21 cellular contexts compared by ENCODE assay signal in the genomic region with DNA sequence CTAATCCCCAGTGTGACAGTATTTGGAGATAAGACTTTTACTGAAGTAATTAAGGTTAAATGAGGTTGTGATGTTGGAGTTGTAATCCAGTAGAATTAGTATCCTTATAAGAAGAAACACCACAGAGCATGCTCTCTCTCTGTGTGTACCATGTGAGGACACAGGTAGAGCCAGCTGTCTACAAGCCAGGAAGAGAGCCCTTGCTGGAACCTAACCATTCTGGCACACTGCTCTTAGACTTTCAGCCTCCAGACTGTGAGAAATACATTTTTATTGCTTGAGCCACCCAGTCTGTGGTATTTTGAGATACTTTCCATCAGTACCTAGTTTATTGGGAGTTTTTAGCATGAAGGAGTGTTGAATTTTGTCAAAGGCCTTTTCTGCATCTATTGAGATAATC.
DNase-seq lines count a peak whose midpoint lies in the region; ATAC-seq, FAIRE-seq and TF ChIP-seq lines count a peak whose summit lies in the region.
"Had no signal": no experiment of that assay in that cellular context is flagged by ENCODE, and none has a peak within 500 bp of the region (broad histone marks: within the 10 kb centered on the region; RNA-seq: fewer than 3 reads in every experiment).

No MANE protein-coding gene starts in this region.

- H3K4me2 ChIP-seq in HepG2 (ENCODE audit: low read depth, low read length) (no peak overlapping the region), neuronal stem cell (ENCODE audit: insufficient read depth, low read length, poor library complexity, severe bottlenecking) (peak overlapping the region; percentile 2)
- H3K4me2 ChIP-seq: A549; BLaER1 treated with 17β-estradiol and CSF1 and Interleukin-3, amounts not matched to agents 10 nM and 100 nM had no signal

- POLR2A ChIA-PET in HepG2 (lab: Yijun Ruan, JAX) = no interaction called here

- intact Hi-C loops in right lobe of liver (cut with DNase I) = no loop called here
- intact Hi-C loops in HepG2 (cut with micrococcal nuclease; ENCODE audit: unreplicated experiment) = no loop called here

- no peak overlapping the region for H4K8ac ChIP-seq in neuronal stem cell (ENCODE audit: low read depth, low read length)

- CTCF ChIA-PET in HepG2 (lab: Yijun Ruan, JAX; ENCODE audit: low intra/inter-chr PET ratio, low total read pairs) = no interaction called here

- H2AK5ac ChIP-seq in neuronal stem cell (ENCODE audit: low read depth, low read length) = no peak overlapping the region

- FAIRE-seq in HepG2 (lab: Jason Lieb, UNC) = no peak
- FAIRE-seq: A549, GM12891, H1 had no signal

- H2AFZ ChIP-seq in HepG2 (ENCODE audit: low read length) = no peak overlapping the region
- H2AFZ ChIP-seq in neuronal stem cell (ENCODE audit: low read length) = no peak overlapping the region

- in situ Hi-C loops in HepG2 (cut with HindIII; ENCODE audit: extremely low pct_ligation_motif_present, low pct_unique_long_range_greater_than_20kb) (no loop called here), astrocyte of the spinal cord (cut with HindIII; ENCODE audit: low sequenced_read_pairs) (no loop called here)

- no peaks in the 10 kb centered on the region for H3K79me2 ChIP-seq in HepG2 (ENCODE audit: insufficient read depth, low read length)

- H3K79me1 ChIP-seq in neuronal stem cell (ENCODE audit: low read depth, low read length) = no peaks in the 10 kb centered on the region

- no peak for DNase-seq in right lobe of liver
- DNase-seq in HepG2 (ENCODE audit: low spot score) = no peak
- DNase-seq in astrocyte of the spinal cord (ENCODE audit: low read depth, low spot score) = peak; percentile 16
- DNase-seq in neuronal stem cell (ENCODE audit: low spot score) = no peak
- no peak for DNase-seq in activated CD4-positive, alpha-beta T cell treated with anti-CD3 and anti-CD28 coated beads for 48 hours
- no peak for DNase-seq in NCI-H2171 (lab: John Stamatoyannopoulos, UW)
- DNase-seq: 8988T; ACHN; AML-193; BE2C; CD4-positive, alpha-beta T cell; CD8-positive, alpha-beta memory T cell; DMS53; DMS79 treated with DMSO at 0.1 percent for 48 hours; GF-D8; H7; HCEC 1CT had no signal

- H4K91ac ChIP-seq in neuronal stem cell (ENCODE audit: low read depth, low read length, poor library complexity) = no peak overlapping the region

- H2BK12ac ChIP-seq in neuronal stem cell (ENCODE audit: low read length) = no peak overlapping the region

- H3K18ac ChIP-seq in neuronal stem cell (ENCODE audit: low read length) = no peak overlapping the region

- H3K4me1 ChIP-seq in right lobe of liver = peaks cover 0 to 14% (median under 1%) of the 10 kb centered on the region in 4 donors
- H3K4me1 ChIP-seq in HepG2 (ENCODE audit: insufficient read depth, low read length) = peaks cover 16% of the 10 kb centered on the region
- no peaks in the 10 kb centered on the region for H3K4me1 ChIP-seq in neuronal stem cell (ENCODE audit: control insufficient read depth in 2 of 2, insufficient read depth in 1 of 2, low read depth in 1 of 2, low read length in 2 of 2)
- H3K4me1 ChIP-seq: A549; BE2C; BLaER1 treated with 17β-estradiol and CSF1 and Interleukin-3, amounts not matched to agents 10 nM and 100 nM had no signal

- H2BK15ac ChIP-seq in neuronal stem cell (ENCODE audit: low read length) = no peak overlapping the region

- H3K9me3 ChIP-seq in right lobe of liver (no peaks in the 10 kb centered on the region), HepG2 (ENCODE audit: low read length) (no peaks in the 10 kb centered on the region), neuronal stem cell (replicated peaks in 1 of 2; ENCODE audit: control insufficient read depth in 2 of 2, insufficient read depth in 1 of 2, low read depth in 1 of 2, low read length in 2 of 2) (no peaks in the 10 kb centered on the region)
- H3K9me3 ChIP-seq: A549, BE2C had no signal

- H3K9ac ChIP-seq in HepG2 (ENCODE audit: insufficient read depth, low read depth, low read length) = no peak overlapping the region
- H3K9ac ChIP-seq in neuronal stem cell (ENCODE audit: low read depth, low read length, poor library complexity) = no peak overlapping the region
- H3K9ac ChIP-seq: BLaER1 treated with 17β-estradiol and CSF1 and Interleukin-3, amounts not matched to agents 10 nM and 100 nM had no signal

- H3K36me3 ChIP-seq in right lobe of liver (no peaks in the 10 kb centered on the region), HepG2 (replicated peaks in 1 of 2; ENCODE audit: control insufficient read depth in 1 of 2, insufficient read depth in 2 of 2, low read length in 2 of 2) (no peaks in the 10 kb centered on the region), neuronal stem cell (replicated peaks in 1 of 2; ENCODE audit: control insufficient read depth in 2 of 2, insufficient read depth in 2 of 2, low read length in 2 of 2) (no peaks in the 10 kb centered on the region)
- H3K36me3 ChIP-seq: BE2C; BLaER1 treated with 17β-estradiol and CSF1 and Interleukin-3, amounts not matched to agents 10 nM and 100 nM had no signal

- no peak overlapping the region for H2BK120ac ChIP-seq in neuronal stem cell (ENCODE audit: low read depth, low read length)

- ATAC-seq in right lobe of liver (peak in 3 of 4 donors; percentile 32 to 66 (median 33)), HepG2 (no peak)
- ATAC-seq: A549 had no signal

- no peak overlapping the region for H3K27ac ChIP-seq in right lobe of liver
- H3K27ac ChIP-seq in HepG2 (ENCODE audit: extremely low read length, insufficient read depth, low read length) = no peak overlapping the region
- no peak overlapping the region for H3K27ac ChIP-seq in neuronal stem cell (replicated peaks; ENCODE audit: low read length)
- H3K27ac ChIP-seq: A549; BLaER1 treated with 17β-estradiol and CSF1 and Interleukin-3, amounts not matched to agents 10 nM and 100 nM had no signal

- TF ChIP-seq POLR2A in right lobe of liver (IDR thresholded peaks at IDR 0.05) (no peak), HepG2 (IDR thresholded peaks at IDR 0.05; ENCODE audit: insufficient read depth in 1 of 2, low read depth in 2 of 2, low read length in 2 of 2) (no peak)

- H3K27me3 ChIP-seq in right lobe of liver (no peaks in the 10 kb centered on the region), HepG2 (ENCODE audit: control insufficient read depth in 1 of 2, insufficient read depth in 2 of 2, low read length in 2 of 2) (no peaks in the 10 kb centered on the region), neuronal stem cell (ENCODE audit: control insufficient read depth in 3 of 3, insufficient read depth in 3 of 3, low read depth in 1 of 3, low read length in 3 of 3) (no peaks in the 10 kb centered on the region)
- H3K27me3 ChIP-seq: BE2C; BLaER1 treated with 17β-estradiol and CSF1 and Interleukin-3, amounts not matched to agents 10 nM and 100 nM had no signal

- no peak for TF ChIP-seq RAD21 in HepG2 (CRISPR knock-in tag; IDR thresholded peaks at IDR 0.05)

- H4K20me1 ChIP-seq in HepG2 (ENCODE audit: insufficient read depth, low read length) = no peaks in the 10 kb centered on the region
- H4K20me1 ChIP-seq: BLaER1 treated with 17β-estradiol and CSF1 and Interleukin-3, amounts not matched to agents 10 nM and 100 nM had no signal

- no peak overlapping the region for H3K23ac ChIP-seq in neuronal stem cell (ENCODE audit: low read depth, low read length, poor library complexity)

- no peak overlapping the region for H3K4ac ChIP-seq in neuronal stem cell (ENCODE audit: low read length)

- TF ChIP-seq EP300 in HepG2 (IDR thresholded peaks at IDR 0.05; ENCODE audit: low read depth in 2 of 2, low read length in 2 of 2) = no peak
- TF ChIP-seq EP300 in HepG2 (CRISPR knock-in tag; IDR thresholded peaks at IDR 0.05; ENCODE audit: borderline replicate concordance) = no peak

- no TSS peak for BruUV-seq in HepG2 (replicated peaks; lab: Mats Ljungman, UMichigan)

- H2BK5ac ChIP-seq in neuronal stem cell (ENCODE audit: low read length) = no peak overlapping the region

- no peak overlapping the region for H3K14ac ChIP-seq in neuronal stem cell (ENCODE audit: low read length)

- H3K4me3 ChIP-seq in right lobe of liver (no peak overlapping the region), HepG2 (replicated peaks in 1 of 3; ENCODE audit: insufficient read depth in 1 of 3, low read depth in 2 of 3, low read length in 3 of 3) (no peak overlapping the region), astrocyte of the spinal cord (ENCODE audit: low read depth, low read length) (no peak overlapping the region), neuronal stem cell (ENCODE audit: low read length in 2 of 2) (no peak overlapping the region)
- H3K4me3 ChIP-seq: A549; BLaER1 treated with 17β-estradiol and CSF1 and Interleukin-3, amounts not matched to agents 10 nM and 100 nM had no signal

- TF ChIP-seq CTCF in right lobe of liver (IDR thresholded peaks at IDR 0.05) (no peak), HepG2 (CRISPR knock-in tag; IDR thresholded peaks at IDR 0.05) (no peak), astrocyte of the spinal cord (IDR thresholded peaks at IDR 0.05; ENCODE audit: low read depth, low read length) (no peak)

TF ChIP-seq in HepG2, 621 proteins besides CTCF, POLR2A, EP300 and RAD21 (continues in another document):
- no peak for TF ChIP-seq CEBPB (IDR thresholded peaks at IDR 0.05; ENCODE audit: borderline replicate concordance, low read depth, low read length)
